17 cellular contexts compared by ENCODE assay signal in the genomic region with DNA sequence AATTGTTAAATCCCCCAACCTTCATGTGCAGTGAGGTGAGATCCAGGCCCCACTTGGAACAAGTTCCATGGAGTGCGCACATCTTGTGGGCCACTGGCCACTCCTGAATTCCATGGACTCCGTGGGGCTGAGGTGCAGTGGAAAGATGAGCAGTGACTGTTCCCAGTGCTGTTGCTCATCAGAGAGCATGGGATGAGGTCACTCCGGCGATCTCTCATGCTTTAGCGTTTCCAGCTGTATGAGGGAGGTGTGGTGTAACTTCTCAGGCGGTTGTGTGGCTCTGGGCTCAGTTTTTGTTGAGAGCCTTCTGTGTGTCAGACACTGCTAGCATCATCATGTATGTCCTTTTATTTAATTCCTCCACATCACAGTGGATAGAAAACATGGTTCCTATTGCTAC.
DNase-seq lines count a peak whose midpoint lies in the region; ATAC-seq, FAIRE-seq and TF ChIP-seq lines count a peak whose summit lies in the region.
"Had no signal": no experiment of that assay in that cellular context is flagged by ENCODE, and none has a peak within 500 bp of the region (broad histone marks: within the 10 kb centered on the region; RNA-seq: fewer than 3 reads in every experiment).

No MANE protein-coding gene starts in this region.

- no peaks in the 10 kb centered on the region for H4K20me1 ChIP-seq in HepG2 (ENCODE audit: insufficient read depth, low read length)

- TF ChIP-seq EP300 in HepG2 (IDR thresholded peaks at IDR 0.05; ENCODE audit: low read depth in 2 of 2, low read length in 2 of 2) (no peak), HepG2 (CRISPR knock-in tag; IDR thresholded peaks at IDR 0.05; ENCODE audit: borderline replicate concordance) (no peak)

- in situ Hi-C loops in HepG2 (cut with HindIII; ENCODE audit: extremely low pct_ligation_motif_present, low pct_unique_long_range_greater_than_20kb) = no loop called here

- H3K9ac ChIP-seq in HepG2 (ENCODE audit: insufficient read depth, low read depth, low read length) = no peak overlapping the region

- no peaks in the 10 kb centered on the region for H3K27me3 ChIP-seq in HepG2 (ENCODE audit: control insufficient read depth in 1 of 2, insufficient read depth in 2 of 2, low read length in 2 of 2)
- H3K27me3 ChIP-seq in testis = no peaks in the 10 kb centered on the region
- H3K27me3 ChIP-seq: cardiac muscle cell, pancreas, suprapubic skin had no signal

- peaks cover 45% of the 10 kb centered on the region for H3K79me2 ChIP-seq in HepG2 (ENCODE audit: insufficient read depth, low read length)

- no TSS peak for BruUV-seq in HepG2 (replicated peaks; lab: Mats Ljungman, UMichigan)

- no peak for FAIRE-seq in HepG2 (lab: Jason Lieb, UNC)
- FAIRE-seq: pancreas had no signal

- H3K4me1 ChIP-seq in HepG2 (ENCODE audit: insufficient read depth, low read length) (peaks cover 55% of the 10 kb centered on the region), testis (peaks cover 26% of the 10 kb centered on the region)

- no peak overlapping the region for H3K27ac ChIP-seq in HepG2 (ENCODE audit: extremely low read length, insufficient read depth, low read length)
- no peak overlapping the region for H3K27ac ChIP-seq in testis
- H3K27ac ChIP-seq: cardiac muscle cell, pancreas, RWPE1, VCaP had no signal

- CTCF ChIA-PET in HepG2 (lab: Yijun Ruan, JAX; ENCODE audit: low intra/inter-chr PET ratio, low total read pairs) = no interaction called here

- POLR2A ChIA-PET in HepG2 (lab: Yijun Ruan, JAX) = no interaction called here

- H3K9me3 ChIP-seq in HepG2 (ENCODE audit: low read length) (peaks cover 9% of the 10 kb centered on the region), testis (no peaks in the 10 kb centered on the region)
- H3K9me3 ChIP-seq: pancreas, suprapubic skin had no signal

- H3K4me2 ChIP-seq in HepG2 (ENCODE audit: low read depth, low read length) = no peak overlapping the region

- no peak for TF ChIP-seq RAD21 in HepG2 (CRISPR knock-in tag; IDR thresholded peaks at IDR 0.05)

- no peaks in the 10 kb centered on the region for H3K36me3 ChIP-seq in HepG2 (replicated peaks in 1 of 2; ENCODE audit: control insufficient read depth in 1 of 2, insufficient read depth in 2 of 2, low read length in 2 of 2)
- no peaks in the 10 kb centered on the region for H3K36me3 ChIP-seq in testis (ENCODE audit: low read depth, missing control alignments)
- H3K36me3 ChIP-seq: cardiac muscle cell, pancreas, suprapubic skin had no signal

- no peak overlapping the region for H2AFZ ChIP-seq in HepG2 (ENCODE audit: low read length)

- intact Hi-C loops in HepG2 (cut with micrococcal nuclease; ENCODE audit: unreplicated experiment) (no loop called here), testis (cut with DNase I; ENCODE audit: low total_unique reads) (no loop called here)

- TF ChIP-seq CTCF in choroid plexus epithelial cell (conservative IDR thresholded peaks at IDR 0.05; ENCODE audit: low read depth, low read length) = no peak
- no peak for TF ChIP-seq CTCF in HepG2 (CRISPR knock-in tag; IDR thresholded peaks at IDR 0.05)
- TF ChIP-seq CTCF in testis (IDR thresholded peaks at IDR 0.05) = no peak

- 96% methylated on average over 6 of the region's 6 CpGs for WGBS in HepG2 (ENCODE audit: low lambda C conversion rate)
- WGBS in testis, 2 donors = 92 to 93% methylated on average over 6 of the region's 6 CpGs

- DNase-seq in activated CD8-positive, alpha-beta memory T cell treated with anti-CD3 and anti-CD28 coated beads for 24 hours = peak; percentile 17
- DNase-seq in activated CD8-positive, alpha-beta memory T cell treated with anti-CD3 and anti-CD28 coated beads, Interleukin-2, amount 50 U/mL, for 48 hours = no peak
- DNase-seq in choroid plexus epithelial cell (ENCODE audit: low read depth) = peak; percentile 71
- DNase-seq in HepG2 (ENCODE audit: low spot score) = no peak
- DNase-seq in testis = peak; percentile 14
- DNase-seq in NCI-H128 (lab: John Stamatoyannopoulos, UW; ENCODE audit: unreplicated experiment) = no peak
- DNase-seq in midbrain (lab: John Stamatoyannopoulos, UW) = no peak
- DNase-seq: activated T-cell treated with anti-CD3 and anti-CD28 coated beads, Interleukin-2, amount 50 U/mL, for 1 hour; erythroblast; MM.1S; NCI-H2227 treated with DMSO at 0.1 percent for 48 hours; pancreas had no signal

- no peak overlapping the region for H3K4me3 ChIP-seq in choroid plexus epithelial cell (ENCODE audit: low read depth, low read length)
- H3K4me3 ChIP-seq in HepG2 (replicated peaks in 1 of 3; ENCODE audit: insufficient read depth in 1 of 3, low read depth in 2 of 3, low read length in 3 of 3) = no peak overlapping the region
- H3K4me3 ChIP-seq in testis = no peak overlapping the region
- H3K4me3 ChIP-seq: cardiac muscle cell, pancreas, suprapubic skin had no signal

- no peak for ATAC-seq in HepG2
- ATAC-seq in GM21825 (IDR thresholded peaks at IDR 0.05; ENCODE audit: unreplicated experiment) = no peak

- TF ChIP-seq POLR2A in HepG2 (IDR thresholded peaks at IDR 0.05; ENCODE audit: insufficient read depth in 1 of 2, low read depth in 2 of 2, low read length in 2 of 2) = no peak
- no peak for TF ChIP-seq POLR2A in testis (IDR thresholded peaks at IDR 0.05)

TF ChIP-seq in HepG2, 621 proteins besides CTCF, POLR2A, EP300 and RAD21:
- TF ChIP-seq ZNF264 (CRISPR knock-in tag; IDR thresholded peaks at IDR 0.05) (no peak), ZBTB33 (CRISPR knock-in tag; IDR thresholded peaks at IDR 0.05) (peak; percentile 79)

Comparison
In these comparisons a context has a peak if more than half of its experiments do, and no peak if none do; other contexts are left out.
1. DNase-seq: peak in activated CD8-positive, alpha-beta memory T cell treated with anti-CD3 and anti-CD28 coated beads for 24 hours (single experiment), choroid plexus epithelial cell (single experiment) and testis (single experiment); none in activated CD8-positive, alpha-beta memory T cell treated with anti-CD3 and anti-CD28 coated beads, Interleukin-2, amount 50 U/mL, for 48 hours (single experiment), HepG2 (single experiment), NCI-H128 (single experiment) and midbrain (single experiment).